In genomic region chr2:26566081-26566375, GRCh38 we compare ENCODE assay signal across 1 cellular context.
TF ChIP-seq lines count a peak whose summit lies in the region.

No MANE protein-coding gene starts in this region.

TF ChIP-seq in HepG2, 621 proteins besides CTCF, POLR2A, EP300 and RAD21 (continued from another document):
- TF ChIP-seq, protein P1, sequence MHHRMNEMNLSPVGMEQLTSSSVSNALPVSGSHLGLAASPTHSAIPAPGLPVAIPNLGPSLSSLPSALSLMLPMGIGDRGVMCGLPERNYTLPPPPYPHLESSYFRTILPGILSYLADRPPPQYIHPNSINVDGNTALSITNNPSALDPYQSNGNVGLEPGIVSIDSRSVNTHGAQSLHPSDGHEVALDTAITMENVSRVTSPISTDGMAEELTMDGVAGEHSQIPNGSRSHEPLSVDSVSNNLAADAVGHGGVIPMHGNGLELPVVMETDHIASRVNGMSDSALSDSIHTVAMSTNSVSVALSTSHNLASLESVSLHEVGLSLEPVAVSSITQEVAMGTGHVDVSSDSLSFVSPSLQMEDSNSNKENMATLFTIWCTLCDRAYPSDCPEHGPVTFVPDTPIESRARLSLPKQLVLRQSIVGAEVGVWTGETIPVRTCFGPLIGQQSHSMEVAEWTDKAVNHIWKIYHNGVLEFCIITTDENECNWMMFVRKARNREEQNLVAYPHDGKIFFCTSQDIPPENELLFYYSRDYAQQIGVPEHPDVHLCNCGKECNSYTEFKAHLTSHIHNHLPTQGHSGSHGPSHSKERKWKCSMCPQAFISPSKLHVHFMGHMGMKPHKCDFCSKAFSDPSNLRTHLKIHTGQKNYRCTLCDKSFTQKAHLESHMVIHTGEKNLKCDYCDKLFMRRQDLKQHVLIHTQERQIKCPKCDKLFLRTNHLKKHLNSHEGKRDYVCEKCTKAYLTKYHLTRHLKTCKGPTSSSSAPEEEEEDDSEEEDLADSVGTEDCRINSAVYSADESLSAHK (CRISPR knock-in tag; IDR thresholded peaks at IDR 0.05; ENCODE audit: borderline replicate concordance): no peak
- TF ChIP-seq AHR (CRISPR knock-in tag; IDR thresholded peaks at IDR 0.05): no peak
- no peak for TF ChIP-seq HNF1B (CRISPR knock-in tag; IDR thresholded peaks at IDR 0.05)
- no peak for TF ChIP-seq ZMYM2 (CRISPR knock-in tag; IDR thresholded peaks at IDR 0.05)
